ENCODE assay signal across 11 cellular contexts in the genomic region with DNA sequence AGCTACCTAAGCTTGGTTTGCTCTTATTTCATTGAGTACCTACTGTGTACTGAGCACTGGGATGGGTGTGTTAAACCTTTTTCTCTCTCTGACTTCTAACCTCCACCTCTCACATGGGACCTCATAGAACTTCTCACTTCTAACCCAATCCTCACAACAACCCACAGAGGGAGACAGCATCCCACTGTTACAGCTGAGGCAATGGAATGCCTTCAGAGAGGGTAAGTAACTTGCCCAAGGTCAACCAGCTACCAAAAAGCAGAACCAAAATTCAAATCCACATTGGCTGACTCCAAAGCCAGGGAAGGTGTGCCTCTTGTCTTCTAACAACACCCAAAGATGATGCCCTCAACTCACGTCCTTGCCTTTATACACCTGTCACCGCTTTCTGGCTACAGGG. TPM values are rescaled to one million over a fixed set of nuclear protein-coding genes. Genes with fewer than 3 reads are reported as not detected.
DNase-seq lines count a peak whose midpoint lies in the region; ATAC-seq and TF ChIP-seq lines count a peak whose summit lies in the region.
"Had no signal": no experiment of that assay in that cellular context is flagged by ENCODE, and none has a peak within 500 bp of the region (broad histone marks: within the 10 kb centered on the region; RNA-seq: fewer than 3 reads in every experiment).

No MANE protein-coding gene starts in this region.

- H3K56ac ChIP-seq in IMR-90 (ENCODE audit: extremely low read depth, insufficient read depth, low read length) = no peak overlapping the region

- H3K4me1 Mint-ChIP-seq in activated naive CD8-positive, alpha-beta T cell (ENCODE audit: low read depth) = peaks cover 75% of the 10 kb centered on the region
- peaks cover 65 to 71% of the 10 kb centered on the region in 2 donors for H3K4me1 Mint-ChIP-seq in natural killer cell

- TF ChIP-seq CTCF in IMR-90 (conservative IDR thresholded peaks at IDR 0.05; ENCODE audit: low read depth, low read length) (no peak), natural killer cell (IDR thresholded peaks at IDR 0.05) (no peak)

- no peaks in the 10 kb centered on the region for H3K9me3 ChIP-seq in IMR-90 (ENCODE audit: control insufficient read depth, insufficient read depth, low read length)
- H3K9me3 ChIP-seq in aorta (ENCODE audit: control insufficient read depth, low read length) = no peaks in the 10 kb centered on the region

- DNase-seq in NCI-H82 (lab: John Stamatoyannopoulos, UW) (peak; percentile 6), NCI-H82 treated with DMSO at 0.1 percent for 48 hours (lab: John Stamatoyannopoulos, UW; ENCODE audit: unreplicated experiment) (no peak), IMR-90 (no peak), natural killer cell (no peak), aorta (no peak)
- DNase-seq in stimulated activated CD4-positive, alpha-beta T cell treated with anti-CD3 and anti-CD28 coated beads, Interleukin-15, amount 100 ng/mL, for 24 hours = no peak
- DNase-seq: central memory CD4-positive, alpha-beta T cell; NCI-H226; SW 1271 had no signal

- no peak overlapping the region for H2BK120ac ChIP-seq in IMR-90 (ENCODE audit: low read depth, low read length)

- peak overlapping the region; percentile 94 for H3K27ac Mint-ChIP-seq in activated naive CD8-positive, alpha-beta T cell
- peak overlapping the region; percentile 73 to 94 for H3K27ac Mint-ChIP-seq in natural killer cell

- no peak overlapping the region for H3K4me3 Mint-ChIP-seq in activated naive CD8-positive, alpha-beta T cell
- no peak overlapping the region for H3K4me3 Mint-ChIP-seq in natural killer cell

- POLR2A ChIA-PET in IMR-90 (lab: Charles Lee; ENCODE audit: unreplicated experiment) = no interaction called here

- no peaks in the 10 kb centered on the region for H4K20me1 ChIP-seq in IMR-90 (ENCODE audit: insufficient read depth, low read length)

- in situ Hi-C loops in IMR-90 (cut with MboI; ENCODE audit: low sequenced_read_pairs) = no loop called here

- H4K91ac ChIP-seq in IMR-90 (ENCODE audit: insufficient read depth, low read depth, low read length) = no peak overlapping the region

- intact Hi-C loops in IMR-90 (cut with micrococcal nuclease) (no loop called here), natural killer cell (cut with micrococcal nuclease) (no loop called here), aorta (cut with DNase I) (no loop called here)

- no peak for TF ChIP-seq POLR2A in IMR-90 (IDR thresholded peaks at IDR 0.05; ENCODE audit: low read depth, low read length)

- CTCF ChIA-PET in IMR-90 (lab: Yijun Ruan, JAX) = interaction anchor here (1.1 kb wide), 1 partner anchor 543 kb away, joined by 3 read pairs; no protein-coding TSS in a partner anchor

- no peak overlapping the region for H3K9ac ChIP-seq in IMR-90 (ENCODE audit: low read depth, low read length)

- H3K9me3 Mint-ChIP-seq in activated naive CD8-positive, alpha-beta T cell (ENCODE audit: low read depth) = no peaks in the 10 kb centered on the region
- H3K9me3 Mint-ChIP-seq in natural killer cell = no peaks in the 10 kb centered on the region

- H3K4me2 ChIP-seq in IMR-90 (ENCODE audit: low read depth, low read length) = no peak overlapping the region

- no peak overlapping the region for H3K4ac ChIP-seq in IMR-90 (ENCODE audit: low read depth, low read length)

- no TSS peak for BruUV-seq in IMR-90 (replicated peaks; lab: Mats Ljungman, UMichigan)

- H3K18ac ChIP-seq in IMR-90 (ENCODE audit: low read depth, low read length) = peak overlapping the region; percentile 38; the same call in 1 of the 2 replicates

- H2BK5ac ChIP-seq in IMR-90 (ENCODE audit: low read depth, low read length, poor library complexity, severe bottlenecking) = no peak overlapping the region

- peaks cover 24 to 37% of the 10 kb centered on the region in 2 experiments for H3K79me1 ChIP-seq in IMR-90 (ENCODE audit: low read depth in 1 of 2, low read length in 2 of 2)

- H2AFZ ChIP-seq in IMR-90 (replicated peaks; ENCODE audit: low read length, poor library complexity) = no peak overlapping the region

- no peaks in the 10 kb centered on the region for H3K27me3 Mint-ChIP-seq in activated naive CD8-positive, alpha-beta T cell
- no peaks in the 10 kb centered on the region for H3K27me3 Mint-ChIP-seq in natural killer cell (ENCODE audit: low read depth in 2 of 2)

- H2AK5ac ChIP-seq in IMR-90 (ENCODE audit: low read depth, low read length) = no peak overlapping the region

- no peaks in the 10 kb centered on the region for H3K36me3 ChIP-seq in IMR-90 (ENCODE audit: control insufficient read depth, insufficient read depth, low read length)
- no peaks in the 10 kb centered on the region for H3K36me3 ChIP-seq in aorta (ENCODE audit: control insufficient read depth in 1 of 2, insufficient read depth in 2 of 2, low read length in 1 of 2)

- H3K27ac ChIP-seq in IMR-90 (ENCODE audit: insufficient read depth, low read length) = no peak overlapping the region
- no peak overlapping the region for H3K27ac ChIP-seq in aorta (ENCODE audit: low read depth in 1 of 2, low read length in 2 of 2)

- ATAC-seq in IMR-90 (ENCODE audit: low read depth) = no peak
- no peak for ATAC-seq in natural killer cell
- no peak for ATAC-seq in aorta (ENCODE audit: low FRiP score)
- no peak for ATAC-seq in HG02610 (IDR thresholded peaks at IDR 0.05; ENCODE audit: unreplicated experiment)

- H2BK20ac ChIP-seq in IMR-90 (ENCODE audit: low read depth, low read length) = no peak overlapping the region; the same call in 1 of the 2 replicates

- no peak overlapping the region for H2BK15ac ChIP-seq in IMR-90 (ENCODE audit: low read depth, low read length)

- H4K5ac ChIP-seq in IMR-90 (ENCODE audit: low read depth, low read length) = no peak overlapping the region

- dilution Hi-C loops in IMR-90 (cut with HindIII; ENCODE audit: low sequenced_read_pairs, unreplicated experiment) = no loop called here

- no peak for TF ChIP-seq RAD21 in IMR-90 (IDR thresholded peaks at IDR 0.05; ENCODE audit: low read length)

- peaks cover 17% of the 10 kb centered on the region; the same call in 1 of the 2 replicates for H3K9me1 ChIP-seq in IMR-90 (ENCODE audit: insufficient read depth, low read length)

- no peaks in the 10 kb centered on the region for H3K36me3 Mint-ChIP-seq in activated naive CD8-positive, alpha-beta T cell
- H3K36me3 Mint-ChIP-seq in natural killer cell = no peaks in the 10 kb centered on the region

- H4K8ac ChIP-seq in IMR-90 (ENCODE audit: low read depth in 2 of 2, low read length in 2 of 2) = no peak overlapping the region

- H3K4me1 ChIP-seq in IMR-90 (ENCODE audit: control insufficient read depth, insufficient read depth, low read length) (peaks cover 13% of the 10 kb centered on the region), aorta (ENCODE audit: control insufficient read depth in 1 of 2, insufficient read depth in 2 of 2, low read length in 2 of 2) (no peaks in the 10 kb centered on the region)

- no peaks in the 10 kb centered on the region for H3K27me3 ChIP-seq in IMR-90 (ENCODE audit: control insufficient read depth, insufficient read depth, low read length)
- peaks cover 0 to 2% of the 10 kb centered on the region in 2 donors for H3K27me3 ChIP-seq in aorta (ENCODE audit: control insufficient read depth in 1 of 2, insufficient read depth in 2 of 2, low read length in 1 of 2)

- H3K23ac ChIP-seq in IMR-90 (ENCODE audit: low read depth, low read length) = no peak overlapping the region

- H2AK9ac ChIP-seq in IMR-90 (replicated peaks; ENCODE audit: low read depth, low read length, poor library complexity) = no peak overlapping the region

- H3K14ac ChIP-seq in IMR-90 (replicated peaks; ENCODE audit: low read depth, low read length) = no peak overlapping the region

- H3K4me3 ChIP-seq in IMR-90 (ENCODE audit: insufficient read depth, low read depth, low read length) (no peak overlapping the region), aorta (ENCODE audit: low read length in 2 of 2) (no peak overlapping the region)

- no CpG with 5 or more reads among the region's 2 CpGs for WGBS in IMR-90 (ENCODE audit: extremely low coverage in 2 of 2, insufficient read length in 1 of 2), 2 experiments
- 91 to 96% methylated on average over 2 of the region's 2 CpGs for WGBS in aorta, 2 donors

TF ChIP-seq in IMR-90, 13 proteins besides CTCF, POLR2A, EP300 and RAD21 (continues in another document):
- TF ChIP-seq CHD1 (IDR thresholded peaks at IDR 0.05; ENCODE audit: low read depth, low read length) (no peak), SMC3 (IDR thresholded peaks at IDR 0.05; ENCODE audit: low read depth, low read length) (no peak), FOS (IDR thresholded peaks at IDR 0.05; ENCODE audit: low read depth, low read length) (no peak), MAZ (IDR thresholded peaks at IDR 0.05; ENCODE audit: borderline replicate concordance, low read depth, low read length) (no peak), ELK1 (IDR thresholded peaks at IDR 0.05; ENCODE audit: borderline replicate concordance, low read depth, low read length) (no peak), MAFK (IDR thresholded peaks at IDR 0.05; ENCODE audit: low read depth, low read length) (no peak), CEBPB (IDR thresholded peaks at IDR 0.05; ENCODE audit: low read depth, low read length) (no peak), NFE2L2 (IDR thresholded peaks at IDR 0.05; ENCODE audit: low read depth, low read length) (no peak), RFX5 (IDR thresholded peaks at IDR 0.05; ENCODE audit: low read depth, low read length) (no peak)

RNA-seq across cellular contexts. Expression of gene SEL1L3, which starts 5.4 kb away (rescaled TPM):
- 31.7 and 43.7 TPM in 2 replicates for total RNA-seq in IMR-90 (2012; rRNA removed)
- 13.1 and 16.4 TPM in 2 replicates for polyA plus RNA-seq in IMR-90 (2012; rRNA removed)
- 5.4 and 6.4 TPM in 2 replicates for polyA plus RNA-seq in IMR-90 (2012; cell fraction: cytosol; rRNA removed)
- 5.6 and 13.5 TPM in 2 replicates for polyA plus RNA-seq in IMR-90 (2012; cell fraction: nucleus; rRNA removed; ENCODE audit: low replicate concordance)
- 10 to 100 TPM; 45.4 to 61.0 (median 45.7) TPM for total RNA-seq in natural killer cell
- 10 to 100 TPM; 13.6 to 25.3 TPM for total RNA-seq in aorta
- polyA plus RNA-seq in aorta = 1 to 10 TPM; 1.9 to 8.3 TPM

RNA-seq across cellular contexts. Expression of gene SMIM20, which starts 56.6 kb away (rescaled TPM):
- total RNA-seq in IMR-90 (2012; rRNA removed) (13.6 and 24.4 TPM in 2 replicates), natural killer cell (10 to 100 TPM; 10.3 to 11.5 (median 10.3) TPM), aorta (10 to 100 TPM; 18.1 to 24.8 TPM)
- polyA plus RNA-seq in IMR-90 (2012; rRNA removed) (20.5 and 23.1 TPM in 2 replicates), aorta (10 to 100 TPM; 51.8 to 68.0 TPM)
- 6.7 and 13.7 TPM in 2 replicates for polyA plus RNA-seq in IMR-90 (2012; cell fraction: cytosol; rRNA removed)
- 2.5 and 9.9 TPM in 2 replicates for polyA plus RNA-seq in IMR-90 (2012; cell fraction: nucleus; rRNA removed; ENCODE audit: low replicate concordance)
